ENCODE assay signal across 8 cellular contexts in the genomic region with DNA sequence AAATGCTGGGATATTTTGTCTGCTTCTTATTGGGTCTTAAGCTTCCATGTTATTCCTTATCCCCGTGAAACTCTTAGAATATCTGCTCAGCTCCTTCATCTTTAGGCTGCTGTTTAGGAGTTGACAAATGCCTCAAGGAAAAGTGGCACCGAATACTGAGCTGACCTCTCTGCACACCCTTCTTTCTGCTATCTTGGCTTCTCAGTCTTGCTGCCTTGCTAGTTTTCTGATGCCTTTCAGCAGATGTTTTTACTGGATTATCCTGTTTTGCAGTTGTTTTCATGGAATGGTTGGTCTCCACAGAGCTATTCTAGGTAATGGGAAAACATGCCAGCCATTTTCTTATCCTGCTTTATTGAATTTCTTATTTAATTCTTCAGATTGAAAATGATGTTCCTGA.
"Had no signal": no experiment of that assay in that cellular context is flagged by ENCODE, and none has a peak within 500 bp of the region (broad histone marks: within the 10 kb centered on the region; RNA-seq: fewer than 3 reads in every experiment).

No MANE protein-coding gene starts in this region.

- DNase-seq: GDM1, GF-D8 had no signal

- FAIRE-seq: G401.6, GM12878, GM12891, GM12892, GM18507, GM19239 had no signal

- H3K4me3 ChIP-seq: GM12878 had no signal

- ATAC-seq: GM12878 had no signal
